In the genomic region with DNA sequence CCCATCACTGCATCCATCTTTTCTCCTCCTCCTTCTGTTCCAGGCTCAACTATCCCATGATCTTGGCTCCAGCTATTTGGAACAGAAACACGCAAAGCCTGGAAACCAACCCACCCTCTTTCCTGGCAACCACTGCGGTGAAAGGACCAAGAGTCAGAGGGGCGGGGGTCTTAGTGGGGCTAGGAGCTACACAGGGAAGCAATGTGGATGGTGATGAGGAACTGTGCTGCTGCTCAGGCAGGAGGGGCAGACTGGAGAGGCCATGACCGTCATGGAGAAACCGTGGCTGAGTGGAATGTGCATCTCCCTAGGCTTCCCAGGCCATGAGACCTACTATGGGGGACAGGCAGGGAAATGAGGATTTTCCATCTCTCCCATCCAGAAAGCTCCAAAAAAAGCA, we compare ENCODE assay signal across 11 cellular contexts. TPM values are rescaled to one million over a fixed set of nuclear protein-coding genes. Genes with fewer than 3 reads are reported as not detected.
DNase-seq lines count a peak whose midpoint lies in the region; ATAC-seq and TF ChIP-seq lines count a peak whose summit lies in the region.
"Had no signal": no experiment of that assay in that cellular context is flagged by ENCODE, and none has a peak within 500 bp of the region (broad histone marks: within the 10 kb centered on the region; RNA-seq: fewer than 3 reads in every experiment).

No MANE protein-coding gene starts in this region.

- H4K20me1 ChIP-seq in PC-3 (ENCODE audit: low read length) (peaks cover 6% of the 10 kb centered on the region), Karpas-422 (ENCODE audit: insufficient read depth, low read depth, low read length) (no peaks in the 10 kb centered on the region)

- H3K27me3 Mint-ChIP-seq in memory B cell = no peaks in the 10 kb centered on the region

- POLR2A ChIA-PET in PC-3 (lab: Charles Lee; ENCODE audit: unreplicated experiment) = interaction anchor here (0.6 to 1.0 kb wide), 5 partner anchors 12 to 734 kb away, joined by 3 to 4 read pairs (median 3); a partner anchor contains a TSS

- in situ Hi-C loops in brain microvascular endothelial cell (cut with HindIII; ENCODE audit: low pct_ligation_motif_present, low sequenced_read_pairs) = no loop called here

- H3K4me1 Mint-ChIP-seq in memory B cell = no peaks in the 10 kb centered on the region

- H3K9me2 ChIP-seq in PC-3 (replicated peaks; ENCODE audit: low read length) = no peaks in the 10 kb centered on the region
- H3K9me2 ChIP-seq in Karpas-422 (replicated peaks; ENCODE audit: insufficient read depth, low read length) = no peaks in the 10 kb centered on the region

- no peak overlapping the region for H2AFZ ChIP-seq in PC-3 (ENCODE audit: low read length)
- no peak overlapping the region for H2AFZ ChIP-seq in Karpas-422 (ENCODE audit: low read length)

- peak overlapping the region; percentile 70 for H3K27ac Mint-ChIP-seq in memory B cell

- no peaks in the 10 kb centered on the region for H3K9me3 ChIP-seq in PC-3 (ENCODE audit: low read length)
- no peaks in the 10 kb centered on the region for H3K9me3 ChIP-seq in subcutaneous abdominal adipose tissue (ENCODE audit: control insufficient read depth in 5 of 5, low read length in 5 of 5)
- no peaks in the 10 kb centered on the region for H3K9me3 ChIP-seq in Karpas-422 (ENCODE audit: low read length)

- H3K36me3 ChIP-seq in PC-3 (ENCODE audit: low read depth, low read length) (peaks cover 85% of the 10 kb centered on the region), brain microvascular endothelial cell (replicated peaks) (peaks cover 85% of the 10 kb centered on the region), subcutaneous abdominal adipose tissue (ENCODE audit: control insufficient read depth in 5 of 5, insufficient read depth in 5 of 5, low read length in 5 of 5) (peaks cover 0 to 97% (median 90%) of the 10 kb centered on the region in 5 donors), Karpas-422 (ENCODE audit: insufficient read depth, low read length) (no peaks in the 10 kb centered on the region)

- peaks cover 13% of the 10 kb centered on the region for H3K79me2 ChIP-seq in PC-3 (ENCODE audit: low read length)
- no peaks in the 10 kb centered on the region for H3K79me2 ChIP-seq in Karpas-422 (ENCODE audit: low read length)

- H3K27me3 ChIP-seq in PC-3 (ENCODE audit: low read length) (no peaks in the 10 kb centered on the region), brain microvascular endothelial cell (replicated peaks) (no peaks in the 10 kb centered on the region), subcutaneous abdominal adipose tissue (ENCODE audit: control insufficient read depth in 5 of 5, insufficient read depth in 4 of 5, low read length in 5 of 5) (no peaks in the 10 kb centered on the region), Karpas-422 (ENCODE audit: low read length) (no peaks in the 10 kb centered on the region)

- DNase-seq in PC-3 (no peak), brain microvascular endothelial cell (no peak), memory B cell (ENCODE audit: low spot score in 2 of 2) (no peak), cortex of kidney (lab: John Stamatoyannopoulos, UW) (no peak), Karpas-422 (no peak)
- DNase-seq: DMS79 had no signal

- ATAC-seq in PC-3 = no peak
- ATAC-seq in memory B cell (ENCODE audit: low read depth) = no peak
- no peak for ATAC-seq in GM21619 (IDR thresholded peaks at IDR 0.05; ENCODE audit: unreplicated experiment)
- no peak for ATAC-seq in HG03159 (IDR thresholded peaks at IDR 0.05; ENCODE audit: unreplicated experiment)

- H3K4me2 ChIP-seq in PC-3 (ENCODE audit: low read length) = peak overlapping the region; percentile 32
- H3K4me2 ChIP-seq in Karpas-422 (ENCODE audit: low read depth, low read length, poor library complexity, severe bottlenecking) = no peak overlapping the region

- H3K9me3 Mint-ChIP-seq in memory B cell = no peaks in the 10 kb centered on the region

- H3K4me3 Mint-ChIP-seq in memory B cell = no peak overlapping the region

- BruUV-seq in PC-3 (replicated peaks; lab: Mats Ljungman, UMichigan) = no TSS peak

- H3K4me3 ChIP-seq in PC-3 (ENCODE audit: low read length) (no peak overlapping the region), brain microvascular endothelial cell (ENCODE audit: low read depth, low read length) (no peak overlapping the region), subcutaneous abdominal adipose tissue (ENCODE audit: low read depth in 1 of 5, low read length in 5 of 5) (no peak overlapping the region), Karpas-422 (ENCODE audit: low read length) (no peak overlapping the region)

- H3K9ac ChIP-seq in PC-3 (ENCODE audit: low read length) (peak overlapping the region; percentile 40), subcutaneous abdominal adipose tissue (ENCODE audit: low read length in 5 of 5) (no peak overlapping the region), Karpas-422 (ENCODE audit: low read length) (no peak overlapping the region)

- H3K4me1 ChIP-seq in PC-3 (ENCODE audit: insufficient read depth, low read length) = peaks cover 59% of the 10 kb centered on the region
- H3K4me1 ChIP-seq in subcutaneous abdominal adipose tissue (ENCODE audit: control insufficient read depth in 5 of 5, insufficient read depth in 5 of 5, low read length in 5 of 5) = peaks cover 28 to 75% (median 50%) of the 10 kb centered on the region in 5 donors
- H3K4me1 ChIP-seq in Karpas-422 (ENCODE audit: low read length) = no peaks in the 10 kb centered on the region

- CTCF ChIA-PET in PC-3 (lab: Charles Lee) = interaction anchor here (0.6 to 0.9 kb wide), 3 partner anchors 14 to 1193 kb away, joined by 3 to 5 read pairs (median 3); no protein-coding TSS in a partner anchor

- H3K36me3 Mint-ChIP-seq in memory B cell = peaks cover 64% of the 10 kb centered on the region

- H3K27ac ChIP-seq in PC-3 (ENCODE audit: low read length) (peak overlapping the region; percentile 65), brain microvascular endothelial cell (peak overlapping the region; percentile 66), subcutaneous abdominal adipose tissue (ENCODE audit: low read depth, low read length) (peak overlapping the region; percentile 86), Karpas-422 (ENCODE audit: low read length) (no peak overlapping the region)

- TF ChIP-seq CTCF in PC-3 (conservative IDR thresholded peaks at IDR 0.05; ENCODE audit: low read depth, low read length) (no peak), brain microvascular endothelial cell (IDR thresholded peaks at IDR 0.05; ENCODE audit: low read depth, low read length, missing control alignments) (no peak)

- peaks cover 17% of the 10 kb centered on the region for H3F3A ChIP-seq in PC-3 (ENCODE audit: low read length, unreplicated experiment)

- intact Hi-C loops in PC-3 (cut with micrococcal nuclease) = loop anchor here (1.0 to 2.0 kb wide), 2 partner anchors 45 to 713 kb away; a partner anchor contains a TSS

RNA-seq across cellular contexts. Expression of a gene that starts 25.6 kb away (rescaled TPM):
- 0.81 and 2.0 TPM in 2 replicates for total RNA-seq in PC-3 (2014; rRNA removed)
- total RNA-seq in Karpas-422 (2014; rRNA removed; shearing (Covaris generic); ENCODE audit: low replicate concordance) = not detected in 2 replicates
- total RNA-seq: NCI-H460, renal cortical epithelial cell had no signal

RNA-seq across cellular contexts. Expression of a gene that starts 47.2 kb away (rescaled TPM):
- 434 and 520 TPM in 2 replicates for total RNA-seq in PC-3 (2014; rRNA removed)
- 56.0 and 88.2 TPM in 2 replicates for total RNA-seq in Karpas-422 (2014; rRNA removed; shearing (Covaris generic); ENCODE audit: low replicate concordance)
